ENCODE assay signal across 1 cellular context in the genomic region with DNA sequence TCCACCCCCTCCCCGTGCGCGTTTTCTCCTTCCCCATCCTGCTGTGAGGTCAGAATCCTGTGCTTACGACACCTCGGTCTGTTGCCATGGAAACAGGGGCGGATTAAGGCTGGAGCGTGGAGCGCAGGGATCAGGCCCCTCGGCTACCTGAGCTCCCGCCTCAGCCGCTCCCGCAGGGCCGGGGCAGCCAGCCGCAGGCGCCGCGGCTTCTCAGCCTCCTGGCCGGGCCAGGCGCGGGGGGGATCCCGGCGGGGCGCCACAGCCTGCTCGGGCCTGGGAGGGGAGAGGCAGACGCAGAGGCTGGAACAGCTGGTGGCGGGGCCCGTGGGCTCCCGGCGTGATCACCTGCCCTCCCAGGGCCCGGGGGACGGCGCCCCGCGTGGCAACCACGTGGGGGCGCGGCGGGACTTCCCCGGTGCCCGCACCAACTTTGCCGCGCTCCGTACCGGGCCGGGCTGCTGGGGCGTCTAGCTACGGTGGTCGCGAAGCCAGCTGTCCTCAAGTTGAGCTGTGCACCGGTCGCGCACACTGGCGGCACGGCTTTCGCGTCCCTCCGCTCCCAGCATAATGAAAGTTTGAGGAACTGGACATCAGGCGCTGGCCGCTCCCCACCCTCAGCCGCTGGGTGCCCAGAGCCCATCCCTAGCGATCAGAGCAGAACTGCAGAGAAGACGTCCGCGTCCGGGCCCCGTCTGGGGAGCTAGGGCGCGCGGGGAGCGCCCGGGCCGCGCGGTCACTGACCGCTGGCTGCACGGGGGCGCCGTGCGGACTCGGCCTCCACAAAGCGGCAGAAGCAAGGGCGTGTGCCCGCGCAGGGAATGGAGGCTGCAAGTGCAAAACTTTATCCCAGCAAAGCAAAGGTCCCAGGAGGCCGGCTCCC.
A peak's percentile ranks its signal among the peaks of the same experiment; 100 is the strongest.
TF ChIP-seq lines count a peak whose summit lies in the region.

No MANE protein-coding gene starts in this region.

TF ChIP-seq in HEK293, 187 proteins besides CTCF, POLR2A, EP300 and RAD21 (continued from another document):
- TF ChIP-seq, protein P1, sequence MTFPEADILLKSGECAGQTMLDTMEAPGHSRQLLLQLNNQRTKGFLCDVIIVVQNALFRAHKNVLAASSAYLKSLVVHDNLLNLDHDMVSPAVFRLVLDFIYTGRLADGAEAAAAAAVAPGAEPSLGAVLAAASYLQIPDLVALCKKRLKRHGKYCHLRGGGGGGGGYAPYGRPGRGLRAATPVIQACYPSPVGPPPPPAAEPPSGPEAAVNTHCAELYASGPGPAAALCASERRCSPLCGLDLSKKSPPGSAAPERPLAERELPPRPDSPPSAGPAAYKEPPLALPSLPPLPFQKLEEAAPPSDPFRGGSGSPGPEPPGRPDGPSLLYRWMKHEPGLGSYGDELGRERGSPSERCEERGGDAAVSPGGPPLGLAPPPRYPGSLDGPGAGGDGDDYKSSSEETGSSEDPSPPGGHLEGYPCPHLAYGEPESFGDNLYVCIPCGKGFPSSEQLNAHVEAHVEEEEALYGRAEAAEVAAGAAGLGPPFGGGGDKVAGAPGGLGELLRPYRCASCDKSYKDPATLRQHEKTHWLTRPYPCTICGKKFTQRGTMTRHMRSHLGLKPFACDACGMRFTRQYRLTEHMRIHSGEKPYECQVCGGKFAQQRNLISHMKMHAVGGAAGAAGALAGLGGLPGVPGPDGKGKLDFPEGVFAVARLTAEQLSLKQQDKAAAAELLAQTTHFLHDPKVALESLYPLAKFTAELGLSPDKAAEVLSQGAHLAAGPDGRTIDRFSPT (tag by site-specific recombination; IDR thresholded peaks at IDR 0.05): peak; percentile 54; the same call in 1 of the 2 replicates
- 0 out of 2 replicates have a peak, but pooled peaks have one; percentile 39 for TF ChIP-seq ZNF211 (tag by site-specific recombination; IDR thresholded peaks at IDR 0.05; ENCODE audit: low read depth)
- peak; percentile 21; the same call in 1 of the 2 replicates for TF ChIP-seq ZFHX2 (tag by site-specific recombination; conservative IDR thresholded peaks at IDR 0.05)
- TF ChIP-seq ZNF670 (tag by site-specific recombination; IDR thresholded peaks at IDR 0.05; ENCODE audit: low read depth): no peak
- TF ChIP-seq, protein P2, sequence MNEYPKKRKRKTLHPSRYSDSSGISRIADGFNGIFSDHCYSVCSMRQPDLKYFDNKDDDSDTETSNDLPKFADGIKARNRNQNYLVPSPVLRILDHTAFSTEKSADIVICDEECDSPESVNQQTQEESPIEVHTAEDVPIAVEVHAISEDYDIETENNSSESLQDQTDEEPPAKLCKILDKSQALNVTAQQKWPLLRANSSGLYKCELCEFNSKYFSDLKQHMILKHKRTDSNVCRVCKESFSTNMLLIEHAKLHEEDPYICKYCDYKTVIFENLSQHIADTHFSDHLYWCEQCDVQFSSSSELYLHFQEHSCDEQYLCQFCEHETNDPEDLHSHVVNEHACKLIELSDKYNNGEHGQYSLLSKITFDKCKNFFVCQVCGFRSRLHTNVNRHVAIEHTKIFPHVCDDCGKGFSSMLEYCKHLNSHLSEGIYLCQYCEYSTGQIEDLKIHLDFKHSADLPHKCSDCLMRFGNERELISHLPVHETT (tag by site-specific recombination; IDR thresholded peaks at IDR 0.05): no peak
- TF ChIP-seq ZSCAN16 (tag by site-specific recombination; IDR thresholded peaks at IDR 0.05): no peak
- peak; percentile 57 for TF ChIP-seq IKZF3 (tag by site-specific recombination; IDR thresholded peaks at IDR 0.05)
- TF ChIP-seq ZNF571 (tag by site-specific recombination; IDR thresholded peaks at IDR 0.05): no peak
- TF ChIP-seq ZNF292 (tag by site-specific recombination; IDR thresholded peaks at IDR 0.05; ENCODE audit: borderline replicate concordance, low read depth): no peak
